22 cellular contexts compared by ENCODE assay signal in genomic region chr1:167955915-167956314, GRCh38. TPM values are rescaled to one million over a fixed set of nuclear protein-coding genes. Genes with fewer than 3 reads are reported as not detected.
"Had no signal": no experiment of that assay in that cellular context is flagged by ENCODE, and none has a peak within 500 bp of the region (broad histone marks: within the 10 kb centered on the region; RNA-seq: fewer than 3 reads in every experiment).

No MANE protein-coding gene starts in this region.

- H3K36me3 ChIP-seq: colonic mucosa had no signal

- H3K4me1 ChIP-seq: colonic mucosa had no signal

- H3K9me3 ChIP-seq: colonic mucosa, esophagus squamous epithelium, vagina had no signal

- H3K27ac ChIP-seq: colonic mucosa, esophagus squamous epithelium, vagina had no signal

- ATAC-seq: activated CD8-positive, alpha-beta T cell treated with anti-CD3 and anti-CD28 coated beads for 36 hours; left ventricle myocardium superior; natural killer cell; WTC11 had no signal

- DNase-seq: activated CD4-positive, alpha-beta T cell treated with anti-CD3 and anti-CD28 coated beads for 48 hours; activated CD8-positive, alpha-beta memory T cell treated with anti-CD3 and anti-CD28 coated beads, Interleukin-2, amount 50 U/mL, for 4 hours; activated CD8-positive, alpha-beta T cell treated with anti-CD3 and anti-CD28 coated beads for 36 hours; activated gamma-delta T cell; activated T-cell treated with anti-CD3 and anti-CD28 coated beads, Interleukin-2, amount 50 U/mL, for 48 hours; amniotic stem cell; central memory CD4-positive, alpha-beta T cell; colonic mucosa; esophagus squamous epithelium; foreskin fibroblast; glutamatergic neuron; hypothalamus; kidney; left ventricle myocardium superior; mesenchymal stem cell; natural killer cell; posterior cingulate gyrus; retina; stimulated activated CD4-positive, alpha-beta T cell treated with anti-CD3 and anti-CD28 coated beads, Interleukin-12 subunit alpha, Interleukin-12 subunit beta, amount 100 ng/mL, for 4 hours; stimulated activated CD4-positive, alpha-beta T cell treated with anti-CD3 and anti-CD28 coated beads, Interleukin-2, amount 100 ng/mL, for 24 hours had no signal

- H3K4me3 ChIP-seq: colonic mucosa, esophagus squamous epithelium, vagina had no signal

- H3K27me3 ChIP-seq: colonic mucosa, esophagus squamous epithelium, vagina had no signal

RNA-seq across cellular contexts. Expression of gene ADCY10, which starts 42.0 kb away (rescaled TPM):
- total RNA-seq: esophagus squamous epithelium, vagina had no signal
